32 cellular contexts compared by ENCODE assay signal in genomic region chr3:63042866-63043265, GRCh38.
"Had no signal": no experiment of that assay in that cellular context is flagged by ENCODE, and none has a peak within 500 bp of the region (broad histone marks: within the 10 kb centered on the region; RNA-seq: fewer than 3 reads in every experiment).

No MANE protein-coding gene starts in this region.

- H3K4me3 ChIP-seq: coronary artery, dorsolateral prefrontal cortex, esophagus muscularis mucosa, gastrocnemius medialis, heart right ventricle had no signal

- H3K36me3 Mint-ChIP-seq: activated CD4-positive, alpha-beta memory T cell treated with anti-CD3 and anti-CD28 coated beads for 36 hours; activated CD8-positive, alpha-beta memory T cell treated with anti-CD3 and anti-CD28 coated beads, Interleukin-2, amount 10 ng/mL, durations not matched to agents 7 days and 5 days; activated naive CD8-positive, alpha-beta T cell had no signal

- ATAC-seq: activated CD4-positive, alpha-beta T cell treated with anti-CD3 and anti-CD28 coated beads for 36 hours; activated CD8-positive, alpha-beta memory T cell treated with anti-CD3 and anti-CD28 coated beads, Interleukin-2, amount 10 ng/mL, durations not matched to agents 7 days and 5 days; activated CD8-positive, alpha-beta T cell treated with anti-CD3 and anti-CD28 coated beads, Interleukin-2, amount 10 ng/mL, durations not matched to agents 7 days and 5 days; gastrocnemius medialis; heart right ventricle had no signal

- H3K36me3 ChIP-seq: brain microvascular endothelial cell, esophagus muscularis mucosa, gastrocnemius medialis, heart right ventricle had no signal

- H3K27ac Mint-ChIP-seq: activated CD4-positive, alpha-beta memory T cell treated with anti-CD3 and anti-CD28 coated beads for 36 hours; activated CD4-positive, alpha-beta T cell treated with anti-CD3 and anti-CD28 coated beads for 36 hours; activated CD4-positive, alpha-beta T cell treated with anti-CD3 and anti-CD28 coated beads, Interleukin-2, amount 10 ng/mL, durations not matched to agents 24 days and 14 days; activated CD8-positive, alpha-beta memory T cell treated with anti-CD3 and anti-CD28 coated beads, Interleukin-2, amount 10 ng/mL, durations not matched to agents 7 days and 5 days; activated CD8-positive, alpha-beta T cell treated with anti-CD3 and anti-CD28 coated beads, Interleukin-2, amount 10 ng/mL, durations not matched to agents 7 days and 5 days; activated naive CD8-positive, alpha-beta T cell; activated T-helper 1 cell treated with anti-CD3 and anti-CD28 coated beads, Interleukin-12 subunit alpha, Interleukin-12 subunit beta, Interleukin-2, Interleukin-4 antibody, amounts not matched to agents 30 ng/mL and 10 ng/mL and 1 ng/mL, durations not matched to agents 14 hours and 24 hours and 36 hours; dendritic cell treated with granulocyte-macrophage colony-stimulating factor and Interleukin-4, amounts not matched to agents 40 ng/mL and 50 ng/mL, for 4 days; endodermal cell had no signal

- H3K27me3 ChIP-seq: brain microvascular endothelial cell, dorsolateral prefrontal cortex, esophagus muscularis mucosa, foreskin keratinocyte, gastrocnemius medialis, heart right ventricle had no signal

- H3K4me1 Mint-ChIP-seq: activated CD4-positive, alpha-beta T cell treated with anti-CD3 and anti-CD28 coated beads for 36 hours; activated CD4-positive, alpha-beta T cell treated with anti-CD3 and anti-CD28 coated beads, Interleukin-2, amount 10 ng/mL, durations not matched to agents 24 days and 14 days; activated CD8-positive, alpha-beta memory T cell treated with anti-CD3 and anti-CD28 coated beads, Interleukin-2, amount 10 ng/mL, durations not matched to agents 7 days and 5 days; central memory CD8-positive, alpha-beta T cell had no signal

- DNase-seq: activated CD4-positive, alpha-beta memory T cell treated with anti-CD3 and anti-CD28 coated beads for 36 hours; activated CD4-positive, alpha-beta T cell treated with anti-CD3 and anti-CD28 coated beads for 36 hours; activated CD4-positive, alpha-beta T cell treated with anti-CD3 and anti-CD28 coated beads, Interleukin-2, amount 10 ng/mL, durations not matched to agents 24 days and 14 days; activated CD4-positive, CD25-positive, alpha-beta regulatory T cell; activated CD4-positive, CD25-positive, alpha-beta regulatory T cell treated with anti-CD3 and anti-CD28 coated beads, Interleukin-2, amount 50 U/mL, for 72 hours; activated CD8-positive, alpha-beta memory T cell treated with anti-CD3 and anti-CD28 coated beads, Interleukin-2, amount 10 ng/mL, durations not matched to agents 7 days and 5 days; activated CD8-positive, alpha-beta memory T cell treated with anti-CD3 and anti-CD28 coated beads, Interleukin-2, amount 50 U/mL, for 4 hours; activated CD8-positive, alpha-beta T cell treated with anti-CD3 and anti-CD28 coated beads, Interleukin-2, amount 10 ng/mL, durations not matched to agents 7 days and 5 days; activated gamma-delta T cell; activated naive CD4-positive, alpha-beta T cell; activated naive CD4-positive, alpha-beta T cell treated with anti-CD3 and anti-CD28 coated beads, Interleukin-2, amount 50 U/mL, for 16 hours; activated T-cell treated with anti-CD3 and anti-CD28 coated beads, Interleukin-2, amount 50 U/mL, for 1 hour; activated T-cell treated with anti-CD3 and anti-CD28 coated beads, Interleukin-2, amount 50 U/mL, for 48 hours; amniotic stem cell; brain microvascular endothelial cell; effector memory CD4-positive, alpha-beta T cell; endodermal cell; erythroblast; gastrocnemius medialis; glutamatergic neuron; heart right ventricle; T-helper 2 cell had no signal

- FAIRE-seq: astrocyte, bronchial epithelial cell had no signal

- H3K4me1 ChIP-seq: esophagus muscularis mucosa, foreskin keratinocyte, gastrocnemius medialis, heart right ventricle had no signal

- H3K27ac ChIP-seq: brain microvascular endothelial cell, coronary artery, esophagus muscularis mucosa, foreskin keratinocyte, gastrocnemius medialis, heart right ventricle had no signal

- H3K9me3 Mint-ChIP-seq: activated T-helper 1 cell treated with anti-CD3 and anti-CD28 coated beads, Interleukin-12 subunit alpha, Interleukin-12 subunit beta, Interleukin-2, Interleukin-4 antibody, amounts not matched to agents 30 ng/mL and 10 ng/mL and 1 ng/mL, durations not matched to agents 14 hours and 24 hours and 36 hours had no signal

- H3K27me3 Mint-ChIP-seq: activated CD4-positive, alpha-beta memory T cell treated with anti-CD3 and anti-CD28 coated beads for 36 hours; activated CD4-positive, alpha-beta T cell treated with anti-CD3 and anti-CD28 coated beads for 36 hours; activated CD4-positive, alpha-beta T cell treated with anti-CD3 and anti-CD28 coated beads, Interleukin-2, amount 10 ng/mL, durations not matched to agents 24 days and 14 days; activated CD8-positive, alpha-beta memory T cell treated with anti-CD3 and anti-CD28 coated beads, Interleukin-2, amount 10 ng/mL, durations not matched to agents 7 days and 5 days; activated naive CD8-positive, alpha-beta T cell; central memory CD8-positive, alpha-beta T cell; dendritic cell treated with granulocyte-macrophage colony-stimulating factor and Interleukin-4, amounts not matched to agents 40 ng/mL and 50 ng/mL, for 4 days had no signal

- H3K4me3 Mint-ChIP-seq: activated CD4-positive, alpha-beta memory T cell treated with anti-CD3 and anti-CD28 coated beads for 36 hours; activated CD4-positive, alpha-beta T cell treated with anti-CD3 and anti-CD28 coated beads for 36 hours; activated CD4-positive, alpha-beta T cell treated with anti-CD3 and anti-CD28 coated beads, Interleukin-2, amount 10 ng/mL, durations not matched to agents 24 days and 14 days; activated CD8-positive, alpha-beta memory T cell treated with anti-CD3 and anti-CD28 coated beads, Interleukin-2, amount 10 ng/mL, durations not matched to agents 7 days and 5 days; activated CD8-positive, alpha-beta T cell treated with anti-CD3 and anti-CD28 coated beads, Interleukin-2, amount 10 ng/mL, durations not matched to agents 7 days and 5 days; activated naive CD8-positive, alpha-beta T cell; activated T-helper 1 cell treated with anti-CD3 and anti-CD28 coated beads, Interleukin-12 subunit alpha, Interleukin-12 subunit beta, Interleukin-2, Interleukin-4 antibody, amounts not matched to agents 30 ng/mL and 10 ng/mL and 1 ng/mL, durations not matched to agents 14 hours and 24 hours and 36 hours; central memory CD8-positive, alpha-beta T cell; dendritic cell treated with granulocyte-macrophage colony-stimulating factor and Interleukin-4, amounts not matched to agents 40 ng/mL and 50 ng/mL, for 4 days; endodermal cell had no signal

- H3K9me3 ChIP-seq: esophagus muscularis mucosa, gastrocnemius medialis, heart right ventricle had no signal
